Comparison of ENCODE assay signal across 18 cellular contexts in the genomic region with DNA sequence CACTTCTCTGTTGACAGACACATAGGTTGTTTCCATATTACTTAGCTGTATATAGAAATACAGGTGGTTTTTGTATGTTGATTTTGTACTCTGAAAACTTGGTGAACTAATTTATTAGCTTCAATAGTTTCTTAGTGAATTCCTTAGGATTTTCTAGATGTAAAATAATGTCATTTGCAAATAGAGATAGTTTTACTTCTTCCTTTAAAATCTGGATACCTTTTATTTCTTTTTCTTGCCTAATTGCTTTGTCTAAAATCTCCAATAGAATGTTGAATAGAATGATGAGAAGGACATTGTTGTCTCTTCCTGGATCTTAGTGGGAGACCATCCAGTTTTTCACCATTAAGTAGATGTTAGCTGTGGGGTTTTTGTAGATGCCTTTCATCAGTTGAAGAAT. TPM values are rescaled to one million over a fixed set of nuclear protein-coding genes. Genes with fewer than 3 reads are reported as not detected.
A peak's percentile ranks its signal among the peaks of the same experiment; 100 is the strongest.
DNase-seq lines count a peak whose midpoint lies in the region; ATAC-seq, FAIRE-seq and TF ChIP-seq lines count a peak whose summit lies in the region.
"Had no signal": no experiment of that assay in that cellular context is flagged by ENCODE, and none has a peak within 500 bp of the region (broad histone marks: within the 10 kb centered on the region; RNA-seq: fewer than 3 reads in every experiment).

No MANE protein-coding gene starts in this region.

- no peak for TF ChIP-seq CTCF in endothelial cell (IDR thresholded peaks at IDR 0.05; ENCODE audit: unreplicated experiment)
- no peak for TF ChIP-seq CTCF in osteocyte (IDR thresholded peaks at IDR 0.05)

- CTCF ChIA-PET in activated naive CD4-positive, alpha-beta T cell treated with anti-CD3 and anti-CD28 coated beads, Interleukin-2, amount 10 ng/mL, durations not matched to agents 7 days and 5 days (lab: Charles Lee), result no interaction called here
- CTCF ChIA-PET in T-cell (lab: Charles Lee), result no interaction called here

- peaks cover 12% of the 10 kb centered on the region for H3K36me3 Mint-ChIP-seq in activated naive CD4-positive, alpha-beta T cell treated with anti-CD3 and anti-CD28 coated beads, Interleukin-2, amount 50 U/mL, for 24 hours
- H3K36me3 Mint-ChIP-seq in activated naive CD4-positive, alpha-beta T cell treated with anti-CD3 and anti-CD28 coated beads, Interleukin-2, amount 10 ng/mL, durations not matched to agents 7 days and 5 days, result peaks cover 62% of the 10 kb centered on the region
- peaks cover 33% of the 10 kb centered on the region for H3K36me3 Mint-ChIP-seq in T-cell
- peaks cover 37% of the 10 kb centered on the region for H3K36me3 Mint-ChIP-seq in endothelial cell (ENCODE audit: low read depth, unreplicated experiment)
- peaks cover 10% of the 10 kb centered on the region for H3K36me3 Mint-ChIP-seq in stimulated activated effector memory CD8-positive, alpha-beta T cell treated with anti-CD3 and anti-CD28 coated beads, Interleukin-12 subunit alpha, Interleukin-12 subunit beta, amount 100 ng/mL, for 72 hours
- H3K36me3 Mint-ChIP-seq in osteocyte (ENCODE audit: unreplicated experiment), result peaks cover 37% of the 10 kb centered on the region

- peaks cover 30% of the 10 kb centered on the region for H3K4me1 Mint-ChIP-seq in activated naive CD4-positive, alpha-beta T cell treated with anti-CD3 and anti-CD28 coated beads, Interleukin-2, amount 50 U/mL, for 24 hours
- H3K4me1 Mint-ChIP-seq in activated naive CD4-positive, alpha-beta T cell treated with anti-CD3 and anti-CD28 coated beads, Interleukin-2, amount 10 ng/mL, durations not matched to agents 7 days and 5 days, result peaks cover 37% of the 10 kb centered on the region
- H3K4me1 Mint-ChIP-seq in T-cell, result peaks cover 23 to 39% (median 28%) of the 10 kb centered on the region in 3 donors
- peaks cover 6% of the 10 kb centered on the region for H3K4me1 Mint-ChIP-seq in endothelial cell (ENCODE audit: unreplicated experiment)
- peaks cover 40% of the 10 kb centered on the region for H3K4me1 Mint-ChIP-seq in stimulated activated effector memory CD8-positive, alpha-beta T cell treated with anti-CD3 and anti-CD28 coated beads, Interleukin-12 subunit alpha, Interleukin-12 subunit beta, amount 100 ng/mL, for 72 hours
- no peaks in the 10 kb centered on the region for H3K4me1 Mint-ChIP-seq in osteocyte (ENCODE audit: unreplicated experiment)

- H3K27me3 Mint-ChIP-seq in activated naive CD4-positive, alpha-beta T cell treated with anti-CD3 and anti-CD28 coated beads, Interleukin-2, amount 50 U/mL, for 24 hours, result no peaks in the 10 kb centered on the region
- peaks cover 16% of the 10 kb centered on the region for H3K27me3 Mint-ChIP-seq in activated naive CD4-positive, alpha-beta T cell treated with anti-CD3 and anti-CD28 coated beads, Interleukin-2, amount 10 ng/mL, durations not matched to agents 7 days and 5 days
- H3K27me3 Mint-ChIP-seq in T-cell (no peaks in the 10 kb centered on the region), endothelial cell (ENCODE audit: unreplicated experiment) (peaks cover 14% of the 10 kb centered on the region), osteocyte (ENCODE audit: unreplicated experiment) (no peaks in the 10 kb centered on the region)

- H3K9me3 Mint-ChIP-seq in activated naive CD4-positive, alpha-beta T cell treated with anti-CD3 and anti-CD28 coated beads, Interleukin-2, amount 50 U/mL, for 24 hours, result no peaks in the 10 kb centered on the region
- peaks cover 15% of the 10 kb centered on the region for H3K9me3 Mint-ChIP-seq in activated naive CD4-positive, alpha-beta T cell treated with anti-CD3 and anti-CD28 coated beads, Interleukin-2, amount 10 ng/mL, durations not matched to agents 7 days and 5 days
- H3K9me3 Mint-ChIP-seq in T-cell (peaks cover 0 to 12% (median 0%) of the 10 kb centered on the region in 3 donors), endothelial cell (ENCODE audit: unreplicated experiment) (peaks cover 14% of the 10 kb centered on the region), osteocyte (ENCODE audit: unreplicated experiment) (peaks cover 10% of the 10 kb centered on the region)
- peaks cover 2% of the 10 kb centered on the region for H3K9me3 Mint-ChIP-seq in stimulated activated effector memory CD8-positive, alpha-beta T cell treated with anti-CD3 and anti-CD28 coated beads, Interleukin-12 subunit alpha, Interleukin-12 subunit beta, amount 100 ng/mL, for 72 hours

- DNase-seq in activated naive CD4-positive, alpha-beta T cell treated with anti-CD3 and anti-CD28 coated beads, Interleukin-2, amount 10 ng/mL, durations not matched to agents 7 days and 5 days, result no peak
- DNase-seq in T-cell, result no peak
- DNase-seq in endothelial cell (ENCODE audit: low spot score), result no peak
- no peak for DNase-seq in stimulated activated effector memory CD8-positive, alpha-beta T cell treated with anti-CD3 and anti-CD28 coated beads, Interleukin-12 subunit alpha, Interleukin-12 subunit beta, amount 100 ng/mL, for 72 hours (ENCODE audit: low spot score in 2 of 2)
- DNase-seq in RCC 7860 (ENCODE audit: low spot score), result no peak
- DNase-seq in NCI-H1105 treated with DMSO at 0.1 percent for 48 hours (lab: John Stamatoyannopoulos, UW), result no peak
- no peak for DNase-seq in osteocyte (ENCODE audit: extremely low spot score, unreplicated experiment)
- DNase-seq: 8988T; ACHN; CD4-positive, CD25-positive, alpha-beta regulatory T cell; DMS153; DMS79 treated with DMSO at 0.1 percent for 48 hours; EL had no signal

- no peak for FAIRE-seq in RCC 7860 (lab: Jason Lieb, UNC)
- FAIRE-seq: G401.6, GM12891, H54 had no signal

- no peak for ATAC-seq in T-cell (replicated peaks in 1 of 4)
- no peak for ATAC-seq in stimulated activated effector memory CD8-positive, alpha-beta T cell treated with anti-CD3 and anti-CD28 coated beads, Interleukin-12 subunit alpha, Interleukin-12 subunit beta, amount 100 ng/mL, for 72 hours
- ATAC-seq: HCT116 had no signal

- H3K4me3 Mint-ChIP-seq in activated naive CD4-positive, alpha-beta T cell treated with anti-CD3 and anti-CD28 coated beads, Interleukin-2, amount 50 U/mL, for 24 hours, result peak overlapping the region; percentile 76
- no peak overlapping the region for H3K4me3 Mint-ChIP-seq in activated naive CD4-positive, alpha-beta T cell treated with anti-CD3 and anti-CD28 coated beads, Interleukin-2, amount 10 ng/mL, durations not matched to agents 7 days and 5 days
- H3K4me3 Mint-ChIP-seq in T-cell (peak overlapping the region; percentile 59 to 90 (median 79)), endothelial cell (ENCODE audit: unreplicated experiment) (peak overlapping the region; percentile 59), osteocyte (ENCODE audit: unreplicated experiment) (no peak overlapping the region)
- peak overlapping the region; percentile 78 for H3K4me3 Mint-ChIP-seq in stimulated activated effector memory CD8-positive, alpha-beta T cell treated with anti-CD3 and anti-CD28 coated beads, Interleukin-12 subunit alpha, Interleukin-12 subunit beta, amount 100 ng/mL, for 72 hours

- no peak overlapping the region for H3K27ac Mint-ChIP-seq in activated naive CD4-positive, alpha-beta T cell treated with anti-CD3 and anti-CD28 coated beads, Interleukin-2, amount 50 U/mL, for 24 hours
- H3K27ac Mint-ChIP-seq in activated naive CD4-positive, alpha-beta T cell treated with anti-CD3 and anti-CD28 coated beads, Interleukin-2, amount 10 ng/mL, durations not matched to agents 7 days and 5 days, result no peak overlapping the region
- H3K27ac Mint-ChIP-seq in T-cell, result no peak overlapping the region
- no peak overlapping the region for H3K27ac Mint-ChIP-seq in endothelial cell (ENCODE audit: unreplicated experiment)
- H3K27ac Mint-ChIP-seq in stimulated activated effector memory CD8-positive, alpha-beta T cell treated with anti-CD3 and anti-CD28 coated beads, Interleukin-12 subunit alpha, Interleukin-12 subunit beta, amount 100 ng/mL, for 72 hours, result no peak overlapping the region
- H3K27ac Mint-ChIP-seq in osteocyte (ENCODE audit: unreplicated experiment), result no peak overlapping the region

- POLR2A ChIA-PET in T-cell (lab: Charles Lee), result no interaction called here

RNA-seq across cellular contexts. Expression of gene RB1, which starts 18.7 kb away (rescaled TPM):
- total RNA-seq in T-cell, result 10 to 100 TPM; 17.8 to 26.6 (median 24.0) TPM
- 36.2 TPM for total RNA-seq in endothelial cell (ENCODE audit: unreplicated experiment)
- total RNA-seq in osteocyte, result 42.3 and 45.0 TPM in 2 replicates

Comparison
In these comparisons a context has a peak if more than half of its experiments do, and no peak if none do; other contexts are left out.
1. H3K4me3 Mint-ChIP-seq: peak in activated naive CD4-positive, alpha-beta T cell treated with anti-CD3 and anti-CD28 coated beads, Interleukin-2, amount 50 U/mL, for 24 hours (single experiment), T-cell (3 of 3), endothelial cell (single experiment) and stimulated activated effector memory CD8-positive, alpha-beta T cell treated with anti-CD3 and anti-CD28 coated beads, Interleukin-12 subunit alpha, Interleukin-12 subunit beta, amount 100 ng/mL, for 72 hours (single experiment); none in activated naive CD4-positive, alpha-beta T cell treated with anti-CD3 and anti-CD28 coated beads, Interleukin-2, amount 10 ng/mL, durations not matched to agents 7 days and 5 days (single experiment) and osteocyte (single experiment).